Comparison of ENCODE assay signal across 1 cellular context in the genomic region with DNA sequence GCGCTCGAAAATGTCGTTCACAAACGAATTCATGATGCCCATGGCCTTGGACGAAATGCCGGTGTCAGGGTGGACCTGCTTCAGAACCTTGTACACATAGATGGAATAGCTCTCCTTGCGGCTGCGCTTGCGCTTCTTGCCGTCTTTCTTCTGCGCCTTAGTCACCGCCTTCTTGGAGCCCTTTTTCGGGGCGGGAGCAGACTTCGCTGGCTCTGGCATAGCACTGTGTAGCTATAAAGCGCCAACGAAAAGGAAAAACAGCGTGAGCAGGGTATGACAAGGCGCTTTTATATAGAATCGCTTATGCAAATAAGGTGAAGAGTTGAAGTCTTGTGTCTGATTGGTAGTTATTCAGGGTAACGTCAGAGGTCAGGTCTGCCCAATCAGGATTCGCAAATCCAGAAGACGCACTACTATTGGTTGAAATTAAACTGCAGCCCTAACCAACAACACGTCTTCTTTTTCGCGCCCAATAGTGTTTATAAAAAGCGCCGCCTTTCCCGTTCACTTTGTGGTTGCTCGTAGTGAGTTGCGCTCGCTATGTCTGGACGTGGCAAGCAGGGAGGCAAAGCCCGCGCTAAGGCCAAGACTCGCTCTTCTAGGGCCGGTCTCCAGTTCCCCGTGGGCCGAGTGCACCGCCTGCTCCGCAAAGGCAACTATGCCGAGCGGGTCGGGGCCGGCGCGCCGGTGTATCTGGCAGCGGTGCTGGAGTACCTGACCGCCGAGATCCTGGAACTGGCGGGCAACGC.
A peak's percentile ranks its signal among the peaks of the same experiment; 100 is the strongest.
TF ChIP-seq lines count a peak whose summit lies in the region.

No MANE protein-coding gene starts in this region.

TF ChIP-seq in K562, 482 proteins besides CTCF, POLR2A, EP300 and RAD21 (continued from another document and continues in another):
- TF ChIP-seq, protein P1, sequence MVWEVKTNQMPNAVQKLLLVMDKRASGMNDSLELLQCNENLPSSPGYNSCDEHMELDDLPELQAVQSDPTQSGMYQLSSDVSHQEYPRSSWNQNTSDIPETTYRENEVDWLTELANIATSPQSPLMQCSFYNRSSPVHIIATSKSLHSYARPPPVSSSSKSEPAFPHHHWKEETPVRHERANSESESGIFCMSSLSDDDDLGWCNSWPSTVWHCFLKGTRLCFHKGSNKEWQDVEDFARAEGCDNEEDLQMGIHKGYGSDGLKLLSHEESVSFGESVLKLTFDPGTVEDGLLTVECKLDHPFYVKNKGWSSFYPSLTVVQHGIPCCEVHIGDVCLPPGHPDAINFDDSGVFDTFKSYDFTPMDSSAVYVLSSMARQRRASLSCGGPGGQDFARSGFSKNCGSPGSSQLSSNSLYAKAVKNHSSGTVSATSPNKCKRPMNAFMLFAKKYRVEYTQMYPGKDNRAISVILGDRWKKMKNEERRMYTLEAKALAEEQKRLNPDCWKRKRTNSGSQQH (CRISPR knock-in tag; IDR thresholded peaks at IDR 0.05) = peak; percentile 87
- TF ChIP-seq, protein P2, sequence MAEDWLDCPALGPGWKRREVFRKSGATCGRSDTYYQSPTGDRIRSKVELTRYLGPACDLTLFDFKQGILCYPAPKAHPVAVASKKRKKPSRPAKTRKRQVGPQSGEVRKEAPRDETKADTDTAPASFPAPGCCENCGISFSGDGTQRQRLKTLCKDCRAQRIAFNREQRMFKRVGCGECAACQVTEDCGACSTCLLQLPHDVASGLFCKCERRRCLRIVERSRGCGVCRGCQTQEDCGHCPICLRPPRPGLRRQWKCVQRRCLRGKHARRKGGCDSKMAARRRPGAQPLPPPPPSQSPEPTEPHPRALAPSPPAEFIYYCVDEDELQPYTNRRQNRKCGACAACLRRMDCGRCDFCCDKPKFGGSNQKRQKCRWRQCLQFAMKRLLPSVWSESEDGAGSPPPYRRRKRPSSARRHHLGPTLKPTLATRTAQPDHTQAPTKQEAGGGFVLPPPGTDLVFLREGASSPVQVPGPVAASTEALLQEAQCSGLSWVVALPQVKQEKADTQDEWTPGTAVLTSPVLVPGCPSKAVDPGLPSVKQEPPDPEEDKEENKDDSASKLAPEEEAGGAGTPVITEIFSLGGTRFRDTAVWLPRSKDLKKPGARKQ (CRISPR knock-in tag; IDR thresholded peaks at IDR 0.05) = no peak
- TF ChIP-seq ZNF324 (CRISPR knock-in tag; IDR thresholded peaks at IDR 0.05) (no peak), ZNF785 (CRISPR knock-in tag; IDR thresholded peaks at IDR 0.05) (no peak), ZNF232 (CRISPR knock-in tag; IDR thresholded peaks at IDR 0.05) (no peak), SNRNP70 (optimal IDR thresholded peaks at IDR 0.05; ENCODE audit: low read depth, low read length) (no peak), DDX20 (tag; IDR thresholded peaks at IDR 0.05; ENCODE audit: low read depth) (no peak), NFYB (IDR thresholded peaks at IDR 0.05; ENCODE audit: extremely low read depth, insufficient read length) (peak; percentile 96), HOXB6 (CRISPR knock-in tag; IDR thresholded peaks at IDR 0.05; ENCODE audit: borderline replicate concordance) (no peak), GABPB1 (CRISPR knock-in tag; IDR thresholded peaks at IDR 0.05) (peak; percentile 81), EGR1 (conservative IDR thresholded peaks at IDR 0.05) (no peak), SRSF1 (IDR thresholded peaks at IDR 0.05; ENCODE audit: low read depth, low read length) (peak; percentile 96; the same call in 1 of the 2 replicates), POLR3G (IDR thresholded peaks at IDR 0.05; ENCODE audit: extremely low read depth, insufficient read length, insufficient replicate concordance) (no peak), PURB (CRISPR knock-in tag; IDR thresholded peaks at IDR 0.05; ENCODE audit: low read depth) (no peak), TARDBP (IDR thresholded peaks at IDR 0.05) (peak; percentile 47; the same call in 1 of the 2 replicates), L3MBTL2 (IDR thresholded peaks at IDR 0.05) (peak; percentile 32; the same call in 1 of the 2 replicates), ZNF764 (CRISPR knock-in tag; IDR thresholded peaks at IDR 0.05; ENCODE audit: low read depth) (peak; percentile 81), RB1 (IDR thresholded peaks at IDR 0.05; ENCODE audit: low read depth) (peak; percentile 92), RFX5 (IDR thresholded peaks at IDR 0.05; ENCODE audit: low read depth, low read length) (peak; percentile 85), FOXM1 (IDR thresholded peaks at IDR 0.05; ENCODE audit: low read depth) (peak; percentile 95), FOXM1 (CRISPR knock-in tag; IDR thresholded peaks at IDR 0.05; ENCODE audit: low read depth) (peak; percentile 93), MYC (IDR thresholded peaks at IDR 0.05; ENCODE audit: low read depth, low read length) (peak; percentile 72), MYC (CRISPR knock-in tag; IDR thresholded peaks at IDR 0.05; ENCODE audit: borderline replicate concordance, low read depth) (peak; percentile 78; the same call in 1 of the 2 replicates), POLR3A (IDR thresholded peaks at IDR 0.05; ENCODE audit: borderline replicate concordance, extremely low read depth, insufficient read depth, insufficient read length) (no peak), RBM17 (IDR thresholded peaks at IDR 0.05; ENCODE audit: borderline replicate concordance, low read depth, low read length) (no peak), ZNF197 (CRISPR knock-in tag; IDR thresholded peaks at IDR 0.05; ENCODE audit: low read depth) (no peak; the same call in none of the 2 replicates), ZNF778 (CRISPR knock-in tag; IDR thresholded peaks at IDR 0.05) (no peak), ZNF766 (CRISPR knock-in tag; conservative IDR thresholded peaks at IDR 0.05) (peak; percentile 43; the same call in 1 of the 2 replicates), CBFA2T3 (IDR thresholded peaks at IDR 0.05) (no peak), MXI1 (IDR thresholded peaks at IDR 0.05; ENCODE audit: low read depth, low read length) (no peak), ZNF217 (CRISPR knock-in tag; IDR thresholded peaks at IDR 0.05) (peak; percentile 83; the same call in 1 of the 2 replicates), RAD51 (IDR thresholded peaks at IDR 0.05; ENCODE audit: borderline replicate concordance, low read depth) (no peak), ELF4 (CRISPR knock-in tag; IDR thresholded peaks at IDR 0.05) (peak; percentile 55; the same call in 1 of the 2 replicates), NEUROD1 (IDR thresholded peaks at IDR 0.05; ENCODE audit: borderline replicate concordance, low read depth, low read length, partially characterized antibody) (peak; percentile 98), ATF1 (CRISPR knock-in tag; IDR thresholded peaks at IDR 0.05) (no peak), ATF1 (tag; IDR thresholded peaks at IDR 0.05) (peak; percentile 98), POLR2G (IDR thresholded peaks at IDR 0.05; ENCODE audit: low read depth, low read length) (peak; percentile 86), HMGN3 (IDR thresholded peaks at IDR 0.05; ENCODE audit: borderline replicate concordance, extremely low read depth, insufficient read length, low read depth, low read length) (peak; percentile 95), NRF1 (conservative IDR thresholded peaks at IDR 0.05 in 1 of 2, IDR thresholded peaks at IDR 0.05 in 1 of 2) (peak; percentile 94 to 95), SAFB2 (IDR thresholded peaks at IDR 0.05; ENCODE audit: borderline replicate concordance, low read depth, low read length, severe bottlenecking) (no peak), ZNF57 (CRISPR knock-in tag; IDR thresholded peaks at IDR 0.05) (peak; percentile 79; the same call in 1 of the 2 replicates), ATF7 (IDR thresholded peaks at IDR 0.05) (peak; percentile 84), POLR2AphosphoS2 (IDR thresholded peaks at IDR 0.05; ENCODE audit: low read length) (peak; percentile 99), ZNF239 (CRISPR knock-in tag; IDR thresholded peaks at IDR 0.05) (no peak), TRIM28 (IDR thresholded peaks at IDR 0.05) (no peak), ZNF224 (CRISPR knock-in tag; IDR thresholded peaks at IDR 0.05) (peak; percentile 95), HNRNPK (IDR thresholded peaks at IDR 0.05; ENCODE audit: low read depth, low read length, poor library complexity, severe bottlenecking) (no peak)
- TF ChIP-seq, protein P3, sequence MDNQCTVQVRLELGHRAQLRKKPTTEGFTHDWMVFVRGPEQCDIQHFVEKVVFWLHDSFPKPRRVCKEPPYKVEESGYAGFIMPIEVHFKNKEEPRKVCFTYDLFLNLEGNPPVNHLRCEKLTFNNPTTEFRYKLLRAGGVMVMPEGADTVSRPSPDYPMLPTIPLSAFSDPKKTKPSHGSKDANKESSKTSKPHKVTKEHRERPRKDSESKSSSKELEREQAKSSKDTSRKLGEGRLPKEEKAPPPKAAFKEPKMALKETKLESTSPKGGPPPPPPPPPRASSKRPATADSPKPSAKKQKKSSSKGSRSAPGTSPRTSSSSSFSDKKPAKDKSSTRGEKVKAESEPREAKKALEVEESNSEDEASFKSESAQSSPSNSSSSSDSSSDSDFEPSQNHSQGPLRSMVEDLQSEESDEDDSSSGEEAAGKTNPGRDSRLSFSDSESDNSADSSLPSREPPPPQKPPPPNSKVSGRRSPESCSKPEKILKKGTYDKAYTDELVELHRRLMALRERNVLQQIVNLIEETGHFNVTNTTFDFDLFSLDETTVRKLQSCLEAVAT (IDR thresholded peaks at IDR 0.05) = peak in 1 of 2 experiments; percentile 100
- TF ChIP-seq, protein P4, sequence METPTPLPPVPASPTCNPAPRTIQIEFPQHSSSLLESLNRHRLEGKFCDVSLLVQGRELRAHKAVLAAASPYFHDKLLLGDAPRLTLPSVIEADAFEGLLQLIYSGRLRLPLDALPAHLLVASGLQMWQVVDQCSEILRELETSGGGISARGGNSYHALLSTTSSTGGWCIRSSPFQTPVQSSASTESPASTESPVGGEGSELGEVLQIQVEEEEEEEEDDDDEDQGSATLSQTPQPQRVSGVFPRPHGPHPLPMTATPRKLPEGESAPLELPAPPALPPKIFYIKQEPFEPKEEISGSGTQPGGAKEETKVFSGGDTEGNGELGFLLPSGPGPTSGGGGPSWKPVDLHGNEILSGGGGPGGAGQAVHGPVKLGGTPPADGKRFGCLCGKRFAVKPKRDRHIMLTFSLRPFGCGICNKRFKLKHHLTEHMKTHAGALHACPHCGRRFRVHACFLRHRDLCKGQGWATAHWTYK (CRISPR knock-in tag; IDR thresholded peaks at IDR 0.05) = peak; percentile 87
- TF ChIP-seq, protein P5, sequence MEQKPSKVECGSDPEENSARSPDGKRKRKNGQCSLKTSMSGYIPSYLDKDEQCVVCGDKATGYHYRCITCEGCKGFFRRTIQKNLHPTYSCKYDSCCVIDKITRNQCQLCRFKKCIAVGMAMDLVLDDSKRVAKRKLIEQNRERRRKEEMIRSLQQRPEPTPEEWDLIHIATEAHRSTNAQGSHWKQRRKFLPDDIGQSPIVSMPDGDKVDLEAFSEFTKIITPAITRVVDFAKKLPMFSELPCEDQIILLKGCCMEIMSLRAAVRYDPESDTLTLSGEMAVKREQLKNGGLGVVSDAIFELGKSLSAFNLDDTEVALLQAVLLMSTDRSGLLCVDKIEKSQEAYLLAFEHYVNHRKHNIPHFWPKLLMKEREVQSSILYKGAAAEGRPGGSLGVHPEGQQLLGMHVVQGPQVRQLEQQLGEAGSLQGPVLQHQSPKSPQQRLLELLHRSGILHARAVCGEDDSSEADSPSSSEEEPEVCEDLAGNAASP (IDR thresholded peaks at IDR 0.05) = no peak
- TF ChIP-seq, protein P6, sequence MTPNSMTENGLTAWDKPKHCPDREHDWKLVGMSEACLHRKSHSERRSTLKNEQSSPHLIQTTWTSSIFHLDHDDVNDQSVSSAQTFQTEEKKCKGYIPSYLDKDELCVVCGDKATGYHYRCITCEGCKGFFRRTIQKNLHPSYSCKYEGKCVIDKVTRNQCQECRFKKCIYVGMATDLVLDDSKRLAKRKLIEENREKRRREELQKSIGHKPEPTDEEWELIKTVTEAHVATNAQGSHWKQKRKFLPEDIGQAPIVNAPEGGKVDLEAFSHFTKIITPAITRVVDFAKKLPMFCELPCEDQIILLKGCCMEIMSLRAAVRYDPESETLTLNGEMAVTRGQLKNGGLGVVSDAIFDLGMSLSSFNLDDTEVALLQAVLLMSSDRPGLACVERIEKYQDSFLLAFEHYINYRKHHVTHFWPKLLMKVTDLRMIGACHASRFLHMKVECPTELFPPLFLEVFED (CRISPR knock-in tag; conservative IDR thresholded peaks at IDR 0.05) = peak; percentile 95
- TF ChIP-seq, protein P7, sequence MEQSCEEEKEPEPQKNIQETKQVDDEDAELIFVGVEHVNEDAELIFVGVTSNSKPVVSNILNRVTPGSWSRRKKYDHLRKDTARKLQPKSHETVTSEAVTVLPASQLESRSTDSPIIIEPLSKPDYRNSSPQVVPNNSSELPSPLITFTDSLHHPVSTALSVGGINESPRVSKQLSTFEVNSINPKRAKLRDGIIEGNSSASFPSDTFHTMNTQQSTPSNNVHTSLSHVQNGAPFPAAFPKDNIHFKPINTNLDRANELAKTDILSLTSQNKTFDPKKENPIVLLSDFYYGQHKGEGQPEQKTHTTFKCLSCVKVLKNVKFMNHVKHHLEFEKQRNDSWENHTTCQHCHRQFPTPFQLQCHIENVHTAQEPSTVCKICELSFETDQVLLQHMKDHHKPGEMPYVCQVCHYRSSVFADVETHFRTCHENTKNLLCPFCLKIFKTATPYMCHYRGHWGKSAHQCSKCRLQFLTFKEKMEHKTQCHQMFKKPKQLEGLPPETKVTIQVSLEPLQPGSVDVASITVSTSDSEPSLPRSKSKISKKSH (CRISPR knock-in tag; IDR thresholded peaks at IDR 0.05) = no peak
- TF ChIP-seq, protein P8, sequence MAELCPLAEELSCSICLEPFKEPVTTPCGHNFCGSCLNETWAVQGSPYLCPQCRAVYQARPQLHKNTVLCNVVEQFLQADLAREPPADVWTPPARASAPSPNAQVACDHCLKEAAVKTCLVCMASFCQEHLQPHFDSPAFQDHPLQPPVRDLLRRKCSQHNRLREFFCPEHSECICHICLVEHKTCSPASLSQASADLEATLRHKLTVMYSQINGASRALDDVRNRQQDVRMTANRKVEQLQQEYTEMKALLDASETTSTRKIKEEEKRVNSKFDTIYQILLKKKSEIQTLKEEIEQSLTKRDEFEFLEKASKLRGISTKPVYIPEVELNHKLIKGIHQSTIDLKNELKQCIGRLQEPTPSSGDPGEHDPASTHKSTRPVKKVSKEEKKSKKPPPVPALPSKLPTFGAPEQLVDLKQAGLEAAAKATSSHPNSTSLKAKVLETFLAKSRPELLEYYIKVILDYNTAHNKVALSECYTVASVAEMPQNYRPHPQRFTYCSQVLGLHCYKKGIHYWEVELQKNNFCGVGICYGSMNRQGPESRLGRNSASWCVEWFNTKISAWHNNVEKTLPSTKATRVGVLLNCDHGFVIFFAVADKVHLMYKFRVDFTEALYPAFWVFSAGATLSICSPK (IDR thresholded peaks at IDR 0.05; ENCODE audit: borderline replicate concordance) = no peak
